ENCODE assay signal across 19 cellular contexts in the genomic region with DNA sequence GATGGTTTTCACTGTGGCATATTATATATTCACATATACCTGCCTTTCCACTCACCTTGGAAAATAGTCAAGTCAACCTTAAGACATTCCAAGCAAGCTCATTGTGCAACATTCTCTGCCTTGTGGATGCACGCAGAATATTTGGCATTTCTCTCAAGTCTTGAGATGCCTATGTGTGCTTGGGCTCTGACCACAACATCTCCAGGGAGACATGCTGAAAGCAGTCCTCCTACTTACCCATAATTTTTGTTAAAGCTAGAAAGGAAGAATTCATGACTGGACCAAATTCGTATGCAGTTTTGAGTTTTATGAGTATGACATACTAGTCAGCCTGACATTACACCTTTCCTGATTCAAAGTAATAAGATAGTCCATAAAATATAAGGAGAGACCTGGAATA.
DNase-seq lines count a peak whose midpoint lies in the region; FAIRE-seq and TF ChIP-seq lines count a peak whose summit lies in the region.
"Had no signal": no experiment of that assay in that cellular context is flagged by ENCODE, and none has a peak within 500 bp of the region (broad histone marks: within the 10 kb centered on the region; RNA-seq: fewer than 3 reads in every experiment).

No MANE protein-coding gene starts in this region.

- no peaks in the 10 kb centered on the region for H3K36me3 Mint-ChIP-seq in mesothelial cell of epicardium

- TF ChIP-seq CTCF in AG09309 (IDR thresholded peaks at IDR 0.05; ENCODE audit: control insufficient read depth, insufficient read depth, low read depth, low read length, missing control alignments) = no peak
- TF ChIP-seq CTCF in bronchial epithelial cell (IDR thresholded peaks at IDR 0.05; ENCODE audit: insufficient read depth, low read length, severe bottlenecking) = no peak
- no peak for TF ChIP-seq CTCF in mesothelial cell of epicardium (IDR thresholded peaks at IDR 0.05; ENCODE audit: unreplicated experiment)

- DNase-seq in AG09309 (ENCODE audit: low read depth) = peak; percentile 47
- peak; percentile 48 for DNase-seq in GM04504 (ENCODE audit: low read depth)
- DNase-seq in bronchial epithelial cell (ENCODE audit: low read depth) = peak; percentile 76
- DNase-seq in renal cortical epithelial cell (ENCODE audit: low read depth) = peak; percentile 34
- DNase-seq in NCI-H748 (lab: John Stamatoyannopoulos, UW; ENCODE audit: unreplicated experiment) = no peak
- DNase-seq in CD1c-positive myeloid dendritic cell (ENCODE audit: extremely low spot score) = no peak
- no peak for DNase-seq in DMS79 (lab: John Stamatoyannopoulos, UW)
- DNase-seq in mesothelial cell of epicardium (ENCODE audit: low spot score in 2 of 2, unreplicated experiment in 2 of 2) = no peak
- DNase-seq: BE2C, DMS 273 treated with DMSO at 0.1 percent for 48 hours, EL, HCEC 1CT, Kasumi-1, NCI-H1417 treated with DMSO at 0.1 percent for 48 hours, NCI-H2081, NCI-H510A treated with DMSO at 0.1 percent for 48 hours, Peyer's patch, SHP77 had no signal

- H3K36me3 ChIP-seq in bronchial epithelial cell (ENCODE audit: control insufficient read depth, insufficient read depth, low read length) = no peaks in the 10 kb centered on the region
- H3K36me3 ChIP-seq: BE2C, Peyer's patch had no signal

- peaks cover 11% of the 10 kb centered on the region for H3K27me3 Mint-ChIP-seq in mesothelial cell of epicardium (ENCODE audit: low read depth)

- no peaks in the 10 kb centered on the region for H3K9me3 Mint-ChIP-seq in mesothelial cell of epicardium

- no peak for FAIRE-seq in bronchial epithelial cell (lab: Jason Lieb, UNC)
- FAIRE-seq: A204.1 had no signal

- no peak overlapping the region for H3K4me3 Mint-ChIP-seq in mesothelial cell of epicardium

- peaks cover 22% of the 10 kb centered on the region for H3K4me1 Mint-ChIP-seq in mesothelial cell of epicardium

- H3K27ac Mint-ChIP-seq in mesothelial cell of epicardium = no peak overlapping the region

- H3K4me3 ChIP-seq in AG09309 (ENCODE audit: control insufficient read depth, low read depth, low read length) = no peak overlapping the region
- H3K4me3 ChIP-seq in bronchial epithelial cell (ENCODE audit: low read depth, low read length) = no peak overlapping the region
- H3K4me3 ChIP-seq: Peyer's patch had no signal

- H3K27me3 ChIP-seq in bronchial epithelial cell (ENCODE audit: control insufficient read depth, insufficient read depth, low read length) = no peaks in the 10 kb centered on the region
- H3K27me3 ChIP-seq: BE2C, Peyer's patch had no signal

Comparison
In these comparisons a context has a peak if more than half of its experiments do, and no peak if none do; other contexts are left out.
1. DNase-seq: peak in AG09309 (single experiment), GM04504 (single experiment), bronchial epithelial cell (single experiment) and renal cortical epithelial cell (single experiment); none in NCI-H748 (single experiment), CD1c-positive myeloid dendritic cell (single experiment), DMS79 (single experiment) and mesothelial cell of epicardium (0 of 2).